ENCODE assay signal across 8 cellular contexts in the genomic region with DNA sequence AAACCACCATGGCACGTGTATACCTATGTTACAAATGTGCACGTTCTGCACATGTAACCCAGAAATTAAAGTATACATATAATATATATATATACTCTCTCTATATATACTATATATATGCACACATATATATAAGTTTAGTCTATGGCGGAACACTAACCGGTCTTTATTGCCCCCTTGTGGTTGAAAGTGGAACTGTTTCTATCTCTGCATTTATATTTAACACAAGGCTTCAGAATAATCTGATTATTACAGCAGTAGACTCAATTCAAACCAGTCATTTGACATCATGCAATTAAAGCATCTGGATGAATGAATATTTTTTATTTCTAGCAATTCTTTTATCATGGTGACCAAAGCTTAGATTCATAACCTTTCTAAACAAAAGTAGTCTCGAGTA. TPM values are rescaled to one million over a fixed set of nuclear protein-coding genes. Genes with fewer than 3 reads are reported as not detected.
A peak's percentile ranks its signal among the peaks of the same experiment; 100 is the strongest.
DNase-seq lines count a peak whose midpoint lies in the region; ATAC-seq and TF ChIP-seq lines count a peak whose summit lies in the region.

No MANE protein-coding gene starts in this region.

- H2AK5ac ChIP-seq in trophoblast cell (ENCODE audit: low read length): no peak overlapping the region

- H3K4me2 ChIP-seq in SK-N-SH (no peak overlapping the region), trophoblast cell (ENCODE audit: low read length) (no peak overlapping the region)

- H4K12ac ChIP-seq in trophoblast cell (ENCODE audit: low read depth, low read length): no peak overlapping the region

- H4K8ac ChIP-seq in trophoblast cell (ENCODE audit: low read depth, low read length): no peak overlapping the region

- H3K18ac ChIP-seq in trophoblast cell (ENCODE audit: low read length): no peak overlapping the region

- TF ChIP-seq RAD21 in SK-N-SH (IDR thresholded peaks at IDR 0.05; ENCODE audit: low read length): peak; percentile 72

- no peak overlapping the region for H3K4ac ChIP-seq in trophoblast cell (ENCODE audit: low read depth, low read length)

- intact Hi-C loops in esophagus squamous epithelium (cut with DNase I): no loop called here

- no peak for TF ChIP-seq POLR2A in esophagus squamous epithelium (IDR thresholded peaks at IDR 0.05)

- H3K27ac ChIP-seq in SK-N-SH (ENCODE audit: low read depth in 2 of 2, low read length in 1 of 2) (no peak overlapping the region), esophagus squamous epithelium (no peak overlapping the region), trophoblast cell (ENCODE audit: low read depth, low read length) (no peak overlapping the region)

- no peaks in the 10 kb centered on the region for H3K79me1 ChIP-seq in trophoblast cell (ENCODE audit: low read length)

- no peaks in the 10 kb centered on the region for H3K79me2 ChIP-seq in SK-N-SH (ENCODE audit: insufficient read depth)
- no peaks in the 10 kb centered on the region for H3K79me2 ChIP-seq in trophoblast cell (ENCODE audit: control insufficient read depth, insufficient read depth, low read length, poor library complexity)

- no peaks in the 10 kb centered on the region for H3F3A ChIP-seq in SK-N-SH (replicated peaks; ENCODE audit: insufficient read depth)

- H3K14ac ChIP-seq in trophoblast cell (ENCODE audit: low read length): no peak overlapping the region

- no peak overlapping the region for H2BK12ac ChIP-seq in trophoblast cell (ENCODE audit: low read length)

- no peak overlapping the region for H2BK120ac ChIP-seq in trophoblast cell (ENCODE audit: insufficient read depth, low read length, poor library complexity)

- no peaks in the 10 kb centered on the region for H3K4me1 ChIP-seq in SK-N-SH (ENCODE audit: control insufficient read depth in 1 of 2, insufficient read depth in 2 of 2, low read depth in 1 of 2, low read length in 1 of 2)
- H3K4me1 ChIP-seq in esophagus squamous epithelium: no peaks in the 10 kb centered on the region
- H3K4me1 ChIP-seq in trophoblast cell (ENCODE audit: control insufficient read depth in 1 of 2, insufficient read depth in 2 of 2, low read length in 2 of 2): no peaks in the 10 kb centered on the region

- 9% methylated on average over 5 of the region's 5 CpGs for WGBS in SK-N-SH (ENCODE audit: low lambda C conversion rate)
- WGBS in esophagus squamous epithelium, 2 donors: 18 to 21% methylated on average over 5 of the region's 5 CpGs
- no CpG with 5 or more reads among the region's 5 CpGs for WGBS in trophoblast cell (ENCODE audit: extremely low coverage, insufficient coverage, insufficient read length)

- no peaks in the 10 kb centered on the region for H4K20me1 ChIP-seq in SK-N-SH (ENCODE audit: insufficient read depth)

- TF ChIP-seq EP300 in SK-N-SH (IDR thresholded peaks at IDR 0.05; ENCODE audit: borderline replicate concordance in 1 of 2, low read depth in 1 of 2, low read length in 1 of 2): no peak

- H3K9me3 ChIP-seq in SK-N-SH (no peaks in the 10 kb centered on the region), esophagus squamous epithelium (no peaks in the 10 kb centered on the region), trophoblast cell (ENCODE audit: insufficient read depth, low read depth, low read length) (no peaks in the 10 kb centered on the region)

- no peak overlapping the region for H2AFZ ChIP-seq in SK-N-SH (ENCODE audit: low read depth)
- no peak overlapping the region for H2AFZ ChIP-seq in trophoblast cell (ENCODE audit: insufficient read depth, low read length, poor library complexity)

- no peak for ATAC-seq in HG03039 (IDR thresholded peaks at IDR 0.05; ENCODE audit: unreplicated experiment)

- DNase-seq in AG08396 (ENCODE audit: low spot score) (peak; percentile 19), GM03348 (ENCODE audit: low spot score) (peak; percentile 17), SK-N-SH (peak; percentile 30), esophagus squamous epithelium (lab: John Stamatoyannopoulos, UW) (no peak), trophoblast cell (peak; percentile 37 to 94)
- no peak for DNase-seq in stimulated activated CD4-positive, alpha-beta T cell treated with anti-CD3 and anti-CD28 coated beads, Interleukin-2, amount 100 ng/mL, for 24 hours

- no peaks in the 10 kb centered on the region for H3K27me3 ChIP-seq in SK-N-SH (ENCODE audit: insufficient read depth)
- no peaks in the 10 kb centered on the region for H3K27me3 ChIP-seq in esophagus squamous epithelium
- H3K27me3 ChIP-seq in trophoblast cell (ENCODE audit: insufficient read depth, low read length): no peaks in the 10 kb centered on the region

- CTCF ChIA-PET in SK-N-SH (lab: Yijun Ruan, JAX): interaction anchor here (0.6 to 2.7 kb wide), 17 partner anchors 9 to 311 kb away, joined by 3 to 15 read pairs (median 3); a partner anchor contains a TSS

- no peak overlapping the region for H4K91ac ChIP-seq in trophoblast cell (ENCODE audit: low read depth, low read length)

- H3K9ac ChIP-seq in SK-N-SH (no peak overlapping the region), trophoblast cell (ENCODE audit: low read length) (no peak overlapping the region)

- no peaks in the 10 kb centered on the region for H3K9me2 ChIP-seq in SK-N-SH

- H2BK5ac ChIP-seq in trophoblast cell (ENCODE audit: low read depth, low read length, poor library complexity): no peak overlapping the region

- no peaks in the 10 kb centered on the region for H3K36me3 ChIP-seq in SK-N-SH (replicated peaks in 1 of 2; ENCODE audit: control insufficient read depth in 1 of 2, insufficient read depth in 2 of 2, low read length in 1 of 2)
- no peaks in the 10 kb centered on the region for H3K36me3 ChIP-seq in esophagus squamous epithelium
- H3K36me3 ChIP-seq in trophoblast cell (ENCODE audit: control insufficient read depth in 1 of 2, insufficient read depth in 2 of 2, low read length in 2 of 2): no peaks in the 10 kb centered on the region

- H3K4me3 ChIP-seq in SK-N-SH (ENCODE audit: low read depth in 2 of 2, low read length in 1 of 2): no peak overlapping the region
- no peak overlapping the region for H3K4me3 ChIP-seq in esophagus squamous epithelium
- no peak overlapping the region for H3K4me3 ChIP-seq in trophoblast cell (ENCODE audit: low read depth, low read length)

- POLR2A ChIA-PET in SK-N-SH (lab: Yijun Ruan, JAX): no interaction called here

- no peak overlapping the region for H3K23ac ChIP-seq in trophoblast cell (ENCODE audit: low read length)

- TF ChIP-seq CTCF in LNCAP (IDR thresholded peaks at IDR 0.05) (peak; percentile 35), SK-N-SH (IDR thresholded peaks at IDR 0.05) (peak; percentile 75), esophagus squamous epithelium (IDR thresholded peaks at IDR 0.05) (peak; percentile 60 to 88 (median 72))

TF ChIP-seq in SK-N-SH, 30 proteins besides CTCF, POLR2A, EP300 and RAD21:
- no peak for TF ChIP-seq MEF2A (IDR thresholded peaks at IDR 0.05; ENCODE audit: borderline replicate concordance, low read depth)
- TF ChIP-seq TEAD4 (IDR thresholded peaks at IDR 0.05; ENCODE audit: borderline replicate concordance, insufficient read depth): no peak
- peak; percentile 47 for TF ChIP-seq SMC3 (IDR thresholded peaks at IDR 0.05; ENCODE audit: low read depth, low read length)

RNA-seq across cellular contexts. Expression of a gene that starts 14.6 kb away (rescaled TPM):
- 0.64 and 0.96 TPM in 2 replicates for polyA plus RNA-seq in SK-N-SH (2012; rRNA removed)
- 0.90 and 0.94 TPM in 2 replicates for polyA plus RNA-seq in SK-N-SH (2012; cell fraction: cytosol; rRNA removed)
- 1.1 and 2.3 TPM in 2 replicates for polyA plus RNA-seq in SK-N-SH (2012; cell fraction: nucleus; rRNA removed)
- total RNA-seq in esophagus squamous epithelium: 1 to 10 TPM in 1 of 4 donors, under 1 TPM in 2, not detected in 1; 0.23 to 3.8 (median 0.35) TPM
- polyA plus RNA-seq in trophoblast cell (2013): 0.38 and 0.42 TPM in 2 replicates

RNA-seq across cellular contexts. Expression of a gene that starts 40.9 kb away (rescaled TPM):
- 0.49 and 0.90 TPM in 2 replicates for polyA plus RNA-seq in SK-N-SH (2012; rRNA removed)
- polyA plus RNA-seq in SK-N-SH (2012; cell fraction: cytosol; rRNA removed): 0.42 and 0.62 TPM in 2 replicates
- 0.63 and 0.89 TPM in 2 replicates for polyA plus RNA-seq in SK-N-SH (2012; cell fraction: nucleus; rRNA removed)
- total RNA-seq in esophagus squamous epithelium: 1 to 10 TPM in 2 of 4 donors, under 1 TPM in 2; 0.19 to 6.2 (median 3.1) TPM
- polyA plus RNA-seq in trophoblast cell (2013): 1.00 and 1.1 TPM in 2 replicates

Comparison
In these comparisons a context has a peak if more than half of its experiments do, and no peak if none do; other contexts are left out.
1. DNase-seq: peak in AG08396 (single experiment), GM03348 (single experiment), SK-N-SH (single experiment) and trophoblast cell (2 of 2); none in esophagus squamous epithelium (single experiment) and stimulated activated CD4-positive, alpha-beta T cell treated with anti-CD3 and anti-CD28 coated beads, Interleukin-2, amount 100 ng/mL, for 24 hours (0 of 2).
2. Peak in every context shown above with its lines, with median percentiles within 50 percentile points of each other: CTCF ChIP-seq.